Comparison of ENCODE assay signal across 18 cellular contexts in the genomic region with DNA sequence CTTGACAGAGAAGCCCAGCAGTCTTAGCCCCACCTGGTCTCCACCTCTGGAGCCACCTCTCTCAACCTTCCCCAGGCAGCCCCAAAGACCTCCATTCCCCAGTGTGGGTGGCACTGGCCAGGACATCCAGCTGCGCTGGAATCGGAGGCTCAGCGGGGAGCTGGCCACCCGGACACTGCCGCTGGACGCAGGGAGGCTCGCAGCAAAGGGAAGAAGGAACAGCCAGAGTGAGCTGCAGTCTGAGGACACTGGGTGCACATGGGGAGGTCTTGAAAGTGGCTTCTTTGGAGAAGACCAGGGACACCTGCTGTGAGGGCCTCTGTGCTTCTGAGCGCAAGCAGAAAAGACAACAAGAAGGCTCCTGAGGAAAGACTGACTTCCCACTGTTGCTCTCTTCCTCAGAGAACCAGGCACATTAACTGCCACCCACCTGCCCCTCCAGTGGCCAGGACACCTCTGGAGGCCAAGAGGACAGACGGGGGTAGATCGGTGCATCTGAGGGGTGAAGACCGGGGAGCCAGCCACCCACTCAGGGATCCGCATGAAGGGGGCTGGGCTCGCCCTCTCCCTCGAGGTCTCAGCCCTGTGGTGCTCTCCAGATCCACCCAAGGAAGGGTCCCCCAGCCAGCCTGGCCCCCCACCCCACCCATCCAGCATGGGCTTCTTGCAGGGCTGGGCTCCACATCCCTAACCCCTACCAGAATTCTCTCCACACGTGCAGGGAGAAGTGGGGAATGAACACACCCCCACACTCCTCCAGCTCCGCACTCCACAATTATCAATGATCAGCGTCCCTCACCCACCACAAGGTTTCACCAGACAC. TPM values are rescaled to one million over a fixed set of nuclear protein-coding genes. Genes with fewer than 3 reads are reported as not detected.
A peak's percentile ranks its signal among the peaks of the same experiment; 100 is the strongest.
DNase-seq lines count a peak whose midpoint lies in the region; ATAC-seq, FAIRE-seq and TF ChIP-seq lines count a peak whose summit lies in the region.
"Had no signal": no experiment of that assay in that cellular context is flagged by ENCODE, and none has a peak within 500 bp of the region (broad histone marks: within the 10 kb centered on the region; RNA-seq: fewer than 3 reads in every experiment).

No MANE protein-coding gene starts in this region.

- no peak overlapping the region for H3K9ac ChIP-seq in mesenchymal stem cell (ENCODE audit: low read length)

- H3K9me3 ChIP-seq in heart left ventricle = no peaks in the 10 kb centered on the region
- no peaks in the 10 kb centered on the region for H3K9me3 ChIP-seq in mesenchymal stem cell (ENCODE audit: control insufficient read depth, low read length)
- H3K9me3 ChIP-seq: prostate gland had no signal

- H3K36me3 Mint-ChIP-seq in brain = no peaks in the 10 kb centered on the region
- peaks cover 0 to 3% (median 0%) of the 10 kb centered on the region in 3 donors for H3K36me3 Mint-ChIP-seq in naive thymus-derived CD8-positive, alpha-beta T cell

- peaks cover 53% of the 10 kb centered on the region for H3K4me1 Mint-ChIP-seq in brain
- peaks cover 4 to 11% (median 8%) of the 10 kb centered on the region in 4 donors for H3K4me1 Mint-ChIP-seq in naive thymus-derived CD8-positive, alpha-beta T cell

- peaks cover 0 to 25% (median 4%) of the 10 kb centered on the region in 9 donors for H3K27me3 ChIP-seq in heart left ventricle
- peaks cover 45 to 52% of the 10 kb centered on the region in 2 experiments for H3K27me3 ChIP-seq in mesenchymal stem cell (ENCODE audit: control insufficient read depth in 1 of 2, insufficient read depth in 1 of 2, low read length in 2 of 2)

- peak overlapping the region; percentile 34 to 93 (median 86) for H3K27ac Mint-ChIP-seq in brain
- H3K27ac Mint-ChIP-seq in naive thymus-derived CD8-positive, alpha-beta T cell = no peak overlapping the region

- TF ChIP-seq POLR2A in heart left ventricle (IDR thresholded peaks at IDR 0.05) = no peak

- WGBS in heart left ventricle, 4 donors = 72 to 82% (median 80%) methylated on average over 11 to 17 of the region's 17 CpGs
- 86% methylated on average over 15 of the region's 17 CpGs for WGBS in mesenchymal stem cell

- no peak overlapping the region for H2BK120ac ChIP-seq in mesenchymal stem cell (ENCODE audit: low read depth, low read length)

- no peaks in the 10 kb centered on the region for H3K79me1 ChIP-seq in mesenchymal stem cell (replicated peaks; ENCODE audit: low read length, poor library complexity, severe bottlenecking)

- H3K4me1 ChIP-seq in heart left ventricle = peaks cover 0 to 53% (median 10%) of the 10 kb centered on the region in 12 donors
- peaks cover 16% of the 10 kb centered on the region for H3K4me1 ChIP-seq in mesenchymal stem cell (ENCODE audit: control insufficient read depth, insufficient read depth, low read depth, low read length)
- H3K4me1 ChIP-seq: prostate gland had no signal

- H3K4me3 ChIP-seq in heart left ventricle (peak overlapping the region in 10 of 12 donors; percentile 2 to 66 (median 54)), mesenchymal stem cell (ENCODE audit: insufficient read depth in 1 of 2, low read depth in 1 of 2, low read length in 2 of 2) (no peak overlapping the region)
- H3K4me3 ChIP-seq: prostate gland had no signal

- ATAC-seq in heart left ventricle = no peak
- no peak for ATAC-seq in left ventricle myocardium superior
- no peak for ATAC-seq in naive thymus-derived CD8-positive, alpha-beta T cell
- no peak for ATAC-seq in GM19328 (IDR thresholded peaks at IDR 0.05; ENCODE audit: unreplicated experiment)
- ATAC-seq: activated CD4-positive, CD25-positive, alpha-beta regulatory T cell treated with anti-CD3 and anti-CD28 coated beads, Interleukin-2, amount 50 U/mL, for 24 hours had no signal

- no peak overlapping the region for H3K14ac ChIP-seq in mesenchymal stem cell (ENCODE audit: low read length in 2 of 2)

- H3K4ac ChIP-seq in mesenchymal stem cell (ENCODE audit: low read depth in 1 of 2, low read length in 2 of 2) = no peak overlapping the region

- intact Hi-C loops in heart left ventricle (cut with DNase I) = loop anchor here in 2 of 10 donors (5.0 to 10.0 kb wide), 2 partner anchors 149 to 151 kb away; no protein-coding TSS in a partner anchor
- intact Hi-C loops in left ventricle myocardium superior (cut with micrococcal nuclease) = no loop called here

- peak overlapping the region; percentile 85 to 90 (median 88) for H3K4me3 Mint-ChIP-seq in brain
- H3K4me3 Mint-ChIP-seq in naive thymus-derived CD8-positive, alpha-beta T cell = peak overlapping the region in 6 of 10 donors; percentile 6 to 63 (median 52)

- no peak for DNase-seq in heart left ventricle
- DNase-seq in left ventricle myocardium superior = no peak
- DNase-seq in naive thymus-derived CD8-positive, alpha-beta T cell = no peak
- DNase-seq in urothelium cell line (ENCODE audit: low spot score) = peak; percentile 5
- no peak for DNase-seq in NCI-H2171 treated with DMSO at 0.1 percent for 48 hours (lab: John Stamatoyannopoulos, UW)
- DNase-seq in mesenchymal stem cell = no peak
- DNase-seq: activated CD8-positive, alpha-beta memory T cell treated with anti-CD3 and anti-CD28 coated beads, Interleukin-2, amount 50 U/mL, for 48 hours; GDM1; NCI-H526 treated with DMSO at 0.1 percent for 48 hours; stimulated activated CD4-positive, alpha-beta T cell treated with anti-CD3 and anti-CD28 coated beads, Interleukin-15, amount 100 ng/mL, for 24 hours had no signal

- H3K27me3 Mint-ChIP-seq in brain = peaks cover 48% of the 10 kb centered on the region
- peaks cover 11 to 47% (median 31%) of the 10 kb centered on the region in 5 donors for H3K27me3 Mint-ChIP-seq in naive thymus-derived CD8-positive, alpha-beta T cell

- no peak overlapping the region for H2BK15ac ChIP-seq in mesenchymal stem cell (ENCODE audit: low read depth, poor library complexity, severe bottlenecking)

- no peak overlapping the region for H3K23ac ChIP-seq in mesenchymal stem cell (ENCODE audit: low read length in 2 of 2)

- peak overlapping the region; percentile 64 to 93 (median 84) for H3K27ac ChIP-seq in heart left ventricle
- H3K27ac ChIP-seq in mesenchymal stem cell (ENCODE audit: low read length, poor library complexity, severe bottlenecking) = no peak overlapping the region
- H3K27ac ChIP-seq: epithelial cell of prostate, prostate gland had no signal

- no peak for FAIRE-seq in urothelium cell line (lab: Jason Lieb, UNC)
- FAIRE-seq: colon had no signal

- H2AK5ac ChIP-seq in mesenchymal stem cell (ENCODE audit: low read length, severe bottlenecking) = no peak overlapping the region

- POLR2A ChIA-PET in naive thymus-derived CD8-positive, alpha-beta T cell (lab: Charles Lee) = no interaction called here

- H4K8ac ChIP-seq in mesenchymal stem cell (ENCODE audit: low read length) = no peak overlapping the region

- no peak overlapping the region for H2AFZ ChIP-seq in mesenchymal stem cell (ENCODE audit: low read depth, low read length)

- H3K36me3 ChIP-seq in heart left ventricle = no peaks in the 10 kb centered on the region
- no peaks in the 10 kb centered on the region for H3K36me3 ChIP-seq in mesenchymal stem cell (ENCODE audit: control insufficient read depth in 1 of 2, insufficient read depth in 2 of 2, low read depth in 1 of 2, low read length in 2 of 2)
- H3K36me3 ChIP-seq: prostate gland had no signal

- H2BK12ac ChIP-seq in mesenchymal stem cell (ENCODE audit: low read length in 2 of 2) = no peak overlapping the region

- H4K91ac ChIP-seq in mesenchymal stem cell (ENCODE audit: low read length) = no peak overlapping the region

- H2BK5ac ChIP-seq in mesenchymal stem cell (ENCODE audit: low read depth, low read length, poor library complexity, severe bottlenecking) = no peak overlapping the region

- no peaks in the 10 kb centered on the region for H3K9me3 Mint-ChIP-seq in brain
- H3K9me3 Mint-ChIP-seq in naive thymus-derived CD8-positive, alpha-beta T cell = no peaks in the 10 kb centered on the region

- H3K4me2 ChIP-seq in mesenchymal stem cell (ENCODE audit: low read length, poor library complexity, severe bottlenecking) = no peak overlapping the region

- no peak overlapping the region for H3K18ac ChIP-seq in mesenchymal stem cell (ENCODE audit: low read depth in 1 of 2, low read length in 2 of 2)

- TF ChIP-seq CTCF in heart left ventricle (IDR thresholded peaks at IDR 0.05) = no peak
- TF ChIP-seq CTCF in brain (conservative IDR thresholded peaks at IDR 0.05) = no peak

RNA-seq across cellular contexts. Expression of a gene that starts 1.8 kb away (rescaled TPM):
- 100 to 1,000 TPM in 5 of 9 donors, 10 to 100 TPM in 4; 77.5 to 141 (median 104) TPM for total RNA-seq in heart left ventricle
- polyA plus RNA-seq in heart left ventricle = 100 to 1,000 TPM in 1 of 2 donors, 10 to 100 TPM in 1; 35.7 to 103 TPM
- 98.4 TPM for total RNA-seq in left ventricle myocardium superior
- 88.4 TPM for polyA plus RNA-seq in brain (ENCODE audit: insufficient read depth, low read depth, low replicate concordance)
- not detected for total RNA-seq in naive thymus-derived CD8-positive, alpha-beta T cell
- not detected for polyA plus RNA-seq in naive thymus-derived CD8-positive, alpha-beta T cell
- 0.04 TPM for polyA plus RNA-seq in mesenchymal stem cell (2013, experiment 1 of 2)
- 0.12 TPM for polyA plus RNA-seq in mesenchymal stem cell (2013, experiment 2 of 2)
- total RNA-seq: mononuclear cell; T-helper 1 cell treated with Interleukin-12 subunit alpha and Interleukin-12 subunit beta and Interleukin-4 antibody, amounts not matched to agents 30 ng/mL and 1 ng/mL, for 36 hours had no signal

Comparison
In these comparisons a context has a peak if more than half of its experiments do, and no peak if none do; other contexts are left out.
1. H3K4me3 ChIP-seq: peak in heart left ventricle (10 of 12); none in mesenchymal stem cell (0 of 2).
2. H3K27ac Mint-ChIP-seq: peak in brain (5 of 5); none in naive thymus-derived CD8-positive, alpha-beta T cell (0 of 10).
3. RNA of a gene that starts 1.8 kb away (total RNA-seq): 77.5 to 141 TPM in heart left ventricle and 98.4 TPM in left ventricle myocardium superior (single experiment); not detected in naive thymus-derived CD8-positive, alpha-beta T cell; every median in the first group is over 10 times any median in the second.